Comparison of ENCODE assay signal across 9 cellular contexts in the genomic region with DNA sequence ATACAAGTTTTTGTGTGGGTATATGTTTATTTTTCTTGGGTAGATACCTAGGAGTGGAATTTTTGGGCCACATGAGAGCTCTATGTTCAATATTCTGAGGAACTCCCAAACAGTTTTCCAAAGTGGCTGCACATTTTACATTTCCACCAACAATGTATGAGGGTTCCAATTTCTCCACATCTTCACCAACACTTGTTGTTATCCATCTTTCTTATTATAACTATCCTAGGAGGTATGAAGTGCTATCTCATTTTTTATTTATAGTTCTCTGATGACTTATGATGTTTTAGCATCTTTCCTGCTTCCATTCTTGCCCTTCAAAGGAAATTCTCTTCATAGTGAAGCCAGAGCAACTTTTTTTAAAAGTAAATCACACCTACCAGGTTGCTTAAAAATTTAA.
"Had no signal": no experiment of that assay in that cellular context is flagged by ENCODE, and none has a peak within 500 bp of the region (broad histone marks: within the 10 kb centered on the region; RNA-seq: fewer than 3 reads in every experiment).

No MANE protein-coding gene starts in this region.

- H3K4me1 ChIP-seq: HAP-1 had no signal

- H3K4me3 Mint-ChIP-seq: GM23338, H9, HFFc6 had no signal

- FAIRE-seq: H1 had no signal

- H3K9me3 ChIP-seq: HAP-1 had no signal

- ATAC-seq: GM23338, HCT116 had no signal

- H3K27ac Mint-ChIP-seq: GM23338, H9, HFFc6 had no signal

- H3K4me2 ChIP-seq: GM23338 had no signal

- H3K9me3 Mint-ChIP-seq: GM23338, H9, HFFc6 had no signal

- H3K9ac ChIP-seq: GM23248 had no signal

- H3K27ac ChIP-seq: GM23248 had no signal

- DNase-seq: GM23248, GOT3, H9, HCEC 1CT, HFFc6 had no signal

- H3K4me3 ChIP-seq: GM23248, GM23338, HAP-1 had no signal

- H2AFZ ChIP-seq: GM23248, GM23338 had no signal
